16 cellular contexts compared by ENCODE assay signal in genomic region chr9:818958-819357, GRCh38. TPM values are rescaled to one million over a fixed set of nuclear protein-coding genes. Genes with fewer than 3 reads are reported as not detected.
A peak's percentile ranks its signal among the peaks of the same experiment; 100 is the strongest.
DNase-seq lines count a peak whose midpoint lies in the region; ATAC-seq and TF ChIP-seq lines count a peak whose summit lies in the region.
"Had no signal": no experiment of that assay in that cellular context is flagged by ENCODE, and none has a peak within 500 bp of the region (broad histone marks: within the 10 kb centered on the region; RNA-seq: fewer than 3 reads in every experiment).

No MANE protein-coding gene starts in this region.

- TF ChIP-seq CTCF in left ventricle myocardium inferior (IDR thresholded peaks at IDR 0.05; ENCODE audit: borderline replicate concordance), result no peak
- TF ChIP-seq CTCF in left lung (IDR thresholded peaks at IDR 0.05), result no peak
- TF ChIP-seq CTCF in OCI-LY7 (conservative IDR thresholded peaks at IDR 0.05; ENCODE audit: low read length), result no peak
- no peak for TF ChIP-seq CTCF in CD14-positive monocyte (IDR thresholded peaks at IDR 0.05)

- H4K20me1 ChIP-seq in OCI-LY7 (ENCODE audit: insufficient read depth, low read length) (no peaks in the 10 kb centered on the region), Karpas-422 (ENCODE audit: insufficient read depth, low read depth, low read length) (no peaks in the 10 kb centered on the region)

- H3K27me3 Mint-ChIP-seq in CD14-positive monocyte (ENCODE audit: low read depth in 3 of 3), result peaks cover 14 to 23% (median 16%) of the 10 kb centered on the region in 3 donors

- intact Hi-C loops in Right ventricle myocardium superior (cut with DNase I), result no loop called here
- intact Hi-C loops in left ventricle myocardium inferior (cut with micrococcal nuclease), result no loop called here
- intact Hi-C loops in left lung (cut with DNase I), result no loop called here
- intact Hi-C loops in OCI-LY7 (cut with micrococcal nuclease; ENCODE audit: unreplicated experiment), result no loop called here
- intact Hi-C loops in CD14-positive monocyte (cut with micrococcal nuclease), result no loop called here

- CTCF ChIA-PET in OCI-LY7 (lab: Charles Lee; ENCODE audit: unreplicated experiment), result no interaction called here

- DNase-seq in Right ventricle myocardium superior (no peak), left ventricle myocardium inferior (no peak), adipocyte (ENCODE audit: low read depth) (peak; percentile 39), left lung (no peak), OCI-LY7 (ENCODE audit: low spot score) (no peak), Karpas-422 (no peak), CD14-positive monocyte (ENCODE audit: low spot score) (no peak)
- DNase-seq: ACHN; Caco-2; CD8-positive, alpha-beta memory T cell; DND-41; GDM1; GOT3 had no signal

- H3K36me3 Mint-ChIP-seq in CD14-positive monocyte, result no peaks in the 10 kb centered on the region
- H3K36me3 Mint-ChIP-seq: CD8-positive, alpha-beta memory T cell had no signal

- H3K4me1 Mint-ChIP-seq in CD14-positive monocyte, result peaks cover 7% of the 10 kb centered on the region

- H3K9me3 ChIP-seq in left ventricle myocardium inferior (replicated peaks) (no peaks in the 10 kb centered on the region), adipocyte (ENCODE audit: control insufficient read depth, low read length) (no peaks in the 10 kb centered on the region), left lung (no peaks in the 10 kb centered on the region), OCI-LY7 (ENCODE audit: low read length) (no peaks in the 10 kb centered on the region), Karpas-422 (ENCODE audit: low read length) (no peaks in the 10 kb centered on the region)
- H3K9me3 ChIP-seq: Caco-2, HAP-1 had no signal

- no peaks in the 10 kb centered on the region for H3K79me2 ChIP-seq in OCI-LY7 (ENCODE audit: insufficient read depth, low read depth, low read length)
- no peaks in the 10 kb centered on the region for H3K79me2 ChIP-seq in Karpas-422 (ENCODE audit: low read length)

- H3K9ac ChIP-seq in adipocyte (ENCODE audit: low read length) (no peak overlapping the region), Karpas-422 (ENCODE audit: low read length) (no peak overlapping the region)

- H3K36me3 ChIP-seq in left ventricle myocardium inferior, result no peaks in the 10 kb centered on the region
- H3K36me3 ChIP-seq in adipocyte (ENCODE audit: control insufficient read depth, insufficient read depth, low read length, severe bottlenecking), result no peaks in the 10 kb centered on the region
- no peaks in the 10 kb centered on the region for H3K36me3 ChIP-seq in left lung
- H3K36me3 ChIP-seq in OCI-LY7 (ENCODE audit: insufficient read depth, low read length), result no peaks in the 10 kb centered on the region
- H3K36me3 ChIP-seq in Karpas-422 (ENCODE audit: insufficient read depth, low read length), result no peaks in the 10 kb centered on the region
- H3K36me3 ChIP-seq: HAP-1 had no signal

- H3K4me2 ChIP-seq in OCI-LY7 (ENCODE audit: low read length) (no peak overlapping the region), Karpas-422 (ENCODE audit: low read depth, low read length, poor library complexity, severe bottlenecking) (no peak overlapping the region)

- no peaks in the 10 kb centered on the region for H3K9me3 Mint-ChIP-seq in CD14-positive monocyte
- H3K9me3 Mint-ChIP-seq: CD8-positive, alpha-beta memory T cell had no signal

- BruUV-seq in OCI-LY7 (replicated peaks; lab: Mats Ljungman, UMichigan), result no TSS peak

- H3K27me3 ChIP-seq in left ventricle myocardium inferior (ENCODE audit: low read depth), result no peaks in the 10 kb centered on the region
- peaks cover 4% of the 10 kb centered on the region for H3K27me3 ChIP-seq in adipocyte (replicated peaks; ENCODE audit: control insufficient read depth, insufficient read depth, low read length)
- H3K27me3 ChIP-seq in left lung, result no peaks in the 10 kb centered on the region
- H3K27me3 ChIP-seq in Karpas-422 (ENCODE audit: low read length), result no peaks in the 10 kb centered on the region

- no peak overlapping the region for H3K27ac Mint-ChIP-seq in CD14-positive monocyte
- H3K27ac Mint-ChIP-seq: CD8-positive, alpha-beta memory T cell had no signal

- H2AFZ ChIP-seq in OCI-LY7 (ENCODE audit: low read length) (no peak overlapping the region), Karpas-422 (ENCODE audit: low read length) (no peak overlapping the region)

- ATAC-seq in Right ventricle myocardium superior (ENCODE audit: poor library complexity) (peak; percentile 57), left lung (peak; percentile 36)
- ATAC-seq: HepG2 had no signal

- no peak overlapping the region for H3K4me3 ChIP-seq in left ventricle myocardium inferior
- no peak overlapping the region for H3K4me3 ChIP-seq in adipocyte (ENCODE audit: low read length)
- no peak overlapping the region for H3K4me3 ChIP-seq in left lung
- no peak overlapping the region for H3K4me3 ChIP-seq in OCI-LY7 (ENCODE audit: low read depth, low read length, poor library complexity, severe bottlenecking)
- no peak overlapping the region for H3K4me3 ChIP-seq in Karpas-422 (ENCODE audit: low read length)
- H3K4me3 ChIP-seq: HAP-1 had no signal

- H3K4me3 Mint-ChIP-seq in CD14-positive monocyte, result no peak overlapping the region

- H3K9me2 ChIP-seq in OCI-LY7 (ENCODE audit: insufficient read depth, low read length), result no peaks in the 10 kb centered on the region
- no peaks in the 10 kb centered on the region for H3K9me2 ChIP-seq in Karpas-422 (replicated peaks; ENCODE audit: insufficient read depth, low read length)

- POLR2A ChIA-PET in OCI-LY7 (lab: Charles Lee), result interaction anchor here (0.7 kb wide), 2 partner anchors 9 to 539 kb away, joined by 4 to 6 read pairs; no protein-coding TSS in a partner anchor

- H3K4me1 ChIP-seq in left ventricle myocardium inferior (peaks cover 4% of the 10 kb centered on the region), adipocyte (ENCODE audit: control insufficient read depth, insufficient read depth, low read length) (peaks cover 13% of the 10 kb centered on the region), left lung (no peaks in the 10 kb centered on the region), OCI-LY7 (ENCODE audit: insufficient read depth, low read length, poor library complexity, severe bottlenecking) (no peaks in the 10 kb centered on the region), Karpas-422 (ENCODE audit: low read length) (no peaks in the 10 kb centered on the region)
- H3K4me1 ChIP-seq: Caco-2, HAP-1 had no signal

- H3K27ac ChIP-seq in left ventricle myocardium inferior (replicated peaks), result no peak overlapping the region
- H3K27ac ChIP-seq in left lung, result no peak overlapping the region
- no peak overlapping the region for H3K27ac ChIP-seq in OCI-LY7 (ENCODE audit: low read depth, low read length, poor library complexity, severe bottlenecking)
- H3K27ac ChIP-seq in Karpas-422 (ENCODE audit: low read length), result no peak overlapping the region

RNA-seq across cellular contexts. Expression of gene DMRT1, which starts 22.5 kb away (rescaled TPM):
- not detected for total RNA-seq in Right ventricle myocardium superior
- total RNA-seq in left ventricle myocardium inferior, result not detected
- not detected for total RNA-seq in left lung
- total RNA-seq in OCI-LY7 (2014; rRNA removed; shearing (Covaris generic)), result not detected in 2 replicates
- not detected in 2 replicates for total RNA-seq in OCI-LY7 (2022)
- total RNA-seq in Karpas-422 (2014; rRNA removed; shearing (Covaris generic); ENCODE audit: low replicate concordance), result not detected in 2 replicates
- not detected for polyA plus RNA-seq in CD14-positive monocyte
- total RNA-seq: Caco-2; CD8-positive, alpha-beta memory T cell; HepG2 had no signal
- polyA plus RNA-seq: BJ; CD8-positive, alpha-beta memory T cell; HepG2 had no signal
